20 cellular contexts compared by ENCODE assay signal in the genomic region with DNA sequence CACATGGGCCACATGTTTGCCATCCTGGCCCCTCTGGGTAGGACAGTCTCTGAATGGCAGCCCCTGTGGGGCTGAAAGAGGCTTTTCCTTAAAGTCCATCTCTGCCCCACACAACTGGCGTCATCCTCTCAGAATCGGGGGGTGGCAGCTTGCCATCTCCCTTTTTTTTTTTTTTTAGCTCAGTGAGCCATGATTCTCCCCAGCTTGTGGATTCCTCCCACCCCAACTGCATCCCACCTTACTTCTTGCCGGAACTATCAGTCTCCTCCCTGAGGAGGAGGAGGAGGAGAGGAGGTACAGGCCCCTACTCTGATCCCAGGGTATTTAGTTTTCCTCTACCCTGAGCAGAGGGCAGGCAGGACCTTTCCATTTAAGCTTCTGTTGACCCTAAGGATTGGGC. TPM values are rescaled to one million over a fixed set of nuclear protein-coding genes. Genes with fewer than 3 reads are reported as not detected.
DNase-seq lines count a peak whose midpoint lies in the region; ATAC-seq and TF ChIP-seq lines count a peak whose summit lies in the region.
"Had no signal": no experiment of that assay in that cellular context is flagged by ENCODE, and none has a peak within 500 bp of the region (broad histone marks: within the 10 kb centered on the region; RNA-seq: fewer than 3 reads in every experiment).

No MANE protein-coding gene starts in this region.

- peak overlapping the region; percentile 80 for H3K27ac Mint-ChIP-seq in activated naive CD4-positive, alpha-beta T cell treated with anti-CD3 and anti-CD28 coated beads for 36 hours
- peak overlapping the region in 1 of 2 donors; percentile 45 for H3K27ac Mint-ChIP-seq in activated naive CD4-positive, alpha-beta T cell treated with anti-CD3 and anti-CD28 coated beads, Interleukin-2, amount 50 U/mL, for 72 hours
- peak overlapping the region; percentile 89 to 95 for H3K27ac Mint-ChIP-seq in effector memory CD8-positive, alpha-beta T cell
- no peak overlapping the region for H3K27ac Mint-ChIP-seq in stimulated activated naive CD8-positive, alpha-beta T cell treated with anti-CD3 and anti-CD28 coated beads, Interleukin-15, amount 100 ng/mL, for 72 hours
- H3K27ac Mint-ChIP-seq: stimulated activated memory B cell treated with anti-CD40 and anti-IgM and Interleukin-4, amounts not matched to agents 10 μg/mL and 1 μg/mL and 100 μg/mL, for 72 hours had no signal

- DNase-seq in activated naive CD4-positive, alpha-beta T cell treated with anti-CD3 and anti-CD28 coated beads for 36 hours, result no peak
- DNase-seq in activated naive CD4-positive, alpha-beta T cell treated with anti-CD3 and anti-CD28 coated beads, Interleukin-2, amount 50 U/mL, for 72 hours (ENCODE audit: low spot score in 2 of 2), result no peak
- DNase-seq in RWPE1 (ENCODE audit: low spot score), result no peak
- no peak for DNase-seq in effector memory CD8-positive, alpha-beta T cell
- no peak for DNase-seq in stimulated activated naive CD8-positive, alpha-beta T cell treated with anti-CD3 and anti-CD28 coated beads, Interleukin-15, amount 100 ng/mL, for 72 hours
- DNase-seq in brain microvascular endothelial cell, result no peak
- DNase-seq: adrenal gland; colonic mucosa; GOT3; naive B cell; NCI-H1105; right lobe of liver; stimulated activated CD4-positive, alpha-beta T cell treated with anti-CD3 and anti-CD28 coated beads, Interleukin-4, amount 100 ng/mL, for 4 hours had no signal

- CTCF ChIA-PET in activated naive CD4-positive, alpha-beta T cell treated with anti-CD3 and anti-CD28 coated beads for 36 hours (lab: Charles Lee), result interaction anchor here (0.6 to 14.1 kb wide), 6 partner anchors 10 to 636 kb away, joined by 3 to 368 read pairs (median 39); no protein-coding TSS in a partner anchor
- CTCF ChIA-PET in RWPE1 (lab: Yijun Ruan, JAX), result interaction anchor here (0.5 to 1.3 kb wide), 2 partner anchors 111 to 196 kb away, joined by 3 to 4 read pairs; no protein-coding TSS in a partner anchor

- H3K9me3 Mint-ChIP-seq in activated naive CD4-positive, alpha-beta T cell treated with anti-CD3 and anti-CD28 coated beads for 36 hours, result no peaks in the 10 kb centered on the region
- H3K9me3 Mint-ChIP-seq in activated naive CD4-positive, alpha-beta T cell treated with anti-CD3 and anti-CD28 coated beads, Interleukin-2, amount 50 U/mL, for 72 hours, result no peaks in the 10 kb centered on the region
- no peaks in the 10 kb centered on the region for H3K9me3 Mint-ChIP-seq in effector memory CD8-positive, alpha-beta T cell
- H3K9me3 Mint-ChIP-seq in stimulated activated naive CD8-positive, alpha-beta T cell treated with anti-CD3 and anti-CD28 coated beads, Interleukin-15, amount 100 ng/mL, for 72 hours, result no peaks in the 10 kb centered on the region
- H3K9me3 Mint-ChIP-seq: IgD-negative memory B cell; naive B cell; stimulated activated memory B cell treated with anti-CD40 and anti-IgM and Interleukin-4, amounts not matched to agents 10 μg/mL and 1 μg/mL and 100 μg/mL, for 72 hours had no signal

- POLR2A ChIA-PET in RWPE1 (lab: Yijun Ruan, JAX; ENCODE audit: low non-redundant PET), result no interaction called here

- no peaks in the 10 kb centered on the region for H3K27me3 ChIP-seq in brain microvascular endothelial cell (replicated peaks)
- H3K27me3 ChIP-seq: adrenal gland, colonic mucosa, hepatocyte, right lobe of liver had no signal

- no peaks in the 10 kb centered on the region for H3K36me3 ChIP-seq in brain microvascular endothelial cell (replicated peaks)
- H3K36me3 ChIP-seq: adrenal gland, colonic mucosa, right lobe of liver had no signal

- H3K27me3 Mint-ChIP-seq in activated naive CD4-positive, alpha-beta T cell treated with anti-CD3 and anti-CD28 coated beads for 36 hours (ENCODE audit: low read depth), result no peaks in the 10 kb centered on the region
- no peaks in the 10 kb centered on the region for H3K27me3 Mint-ChIP-seq in effector memory CD8-positive, alpha-beta T cell
- H3K27me3 Mint-ChIP-seq in stimulated activated naive CD8-positive, alpha-beta T cell treated with anti-CD3 and anti-CD28 coated beads, Interleukin-15, amount 100 ng/mL, for 72 hours, result no peaks in the 10 kb centered on the region
- H3K27me3 Mint-ChIP-seq: IgD-negative memory B cell; naive B cell; stimulated activated memory B cell treated with anti-CD40 and anti-IgM and Interleukin-4, amounts not matched to agents 10 μg/mL and 1 μg/mL and 100 μg/mL, for 72 hours had no signal

- no peak overlapping the region for H3K4me3 Mint-ChIP-seq in activated naive CD4-positive, alpha-beta T cell treated with anti-CD3 and anti-CD28 coated beads for 36 hours
- peak overlapping the region; percentile 97 to 98 for H3K4me3 Mint-ChIP-seq in effector memory CD8-positive, alpha-beta T cell
- peak overlapping the region; percentile 20 to 90 for H3K4me3 Mint-ChIP-seq in stimulated activated naive CD8-positive, alpha-beta T cell treated with anti-CD3 and anti-CD28 coated beads, Interleukin-15, amount 100 ng/mL, for 72 hours
- H3K4me3 Mint-ChIP-seq: stimulated activated memory B cell treated with anti-CD40 and anti-IgM and Interleukin-4, amounts not matched to agents 10 μg/mL and 1 μg/mL and 100 μg/mL, for 72 hours had no signal

- intact Hi-C loops in activated naive CD4-positive, alpha-beta T cell treated with anti-CD3 and anti-CD28 coated beads for 36 hours (cut with micrococcal nuclease), result no loop called here

- ATAC-seq in activated naive CD4-positive, alpha-beta T cell treated with anti-CD3 and anti-CD28 coated beads, Interleukin-2, amount 50 U/mL, for 72 hours, result no peak
- no peak for ATAC-seq in effector memory CD8-positive, alpha-beta T cell (replicated peaks)
- ATAC-seq in stimulated activated naive CD8-positive, alpha-beta T cell treated with anti-CD3 and anti-CD28 coated beads, Interleukin-15, amount 100 ng/mL, for 72 hours, result no peak
- ATAC-seq in HG02588 (IDR thresholded peaks at IDR 0.05; ENCODE audit: unreplicated experiment), result no peak
- no peak for ATAC-seq in GM18907 (IDR thresholded peaks at IDR 0.05; ENCODE audit: unreplicated experiment)
- ATAC-seq: left lobe of liver; right lobe of liver; stimulated activated memory B cell treated with anti-CD40 and anti-IgM and Interleukin-4, amounts not matched to agents 10 μg/mL and 1 μg/mL and 100 μg/mL, for 72 hours had no signal

- peaks cover 5% of the 10 kb centered on the region for H3K36me3 Mint-ChIP-seq in activated naive CD4-positive, alpha-beta T cell treated with anti-CD3 and anti-CD28 coated beads for 36 hours (ENCODE audit: low read depth)
- peaks cover 0 to 23% of the 10 kb centered on the region in 2 donors for H3K36me3 Mint-ChIP-seq in activated naive CD4-positive, alpha-beta T cell treated with anti-CD3 and anti-CD28 coated beads, Interleukin-2, amount 50 U/mL, for 72 hours
- peaks cover 43% of the 10 kb centered on the region for H3K36me3 Mint-ChIP-seq in effector memory CD8-positive, alpha-beta T cell (ENCODE audit: insufficient read depth)
- H3K36me3 Mint-ChIP-seq: IgD-negative memory B cell, naive B cell had no signal

- H3K4me3 ChIP-seq in brain microvascular endothelial cell (ENCODE audit: low read depth, low read length), result no peak overlapping the region
- H3K4me3 ChIP-seq: adrenal gland, colonic mucosa, hepatocyte, right lobe of liver had no signal

- H3K4me1 Mint-ChIP-seq in activated naive CD4-positive, alpha-beta T cell treated with anti-CD3 and anti-CD28 coated beads for 36 hours (ENCODE audit: low read depth), result peaks cover 76% of the 10 kb centered on the region
- peaks cover 72 to 73% of the 10 kb centered on the region in 2 donors for H3K4me1 Mint-ChIP-seq in effector memory CD8-positive, alpha-beta T cell (ENCODE audit: low read depth in 2 of 2)
- peaks cover 90% of the 10 kb centered on the region for H3K4me1 Mint-ChIP-seq in stimulated activated naive CD8-positive, alpha-beta T cell treated with anti-CD3 and anti-CD28 coated beads, Interleukin-15, amount 100 ng/mL, for 72 hours

- TF ChIP-seq CTCF in RWPE1 (conservative IDR thresholded peaks at IDR 0.05; ENCODE audit: low read depth), result no peak
- no peak for TF ChIP-seq CTCF in brain microvascular endothelial cell (IDR thresholded peaks at IDR 0.05; ENCODE audit: low read depth, low read length, missing control alignments)

- in situ Hi-C loops in brain microvascular endothelial cell (cut with HindIII; ENCODE audit: low pct_ligation_motif_present, low sequenced_read_pairs), result no loop called here

- H3K27ac ChIP-seq in RWPE1, result peak overlapping the region; percentile 63; the same call in 1 of the 2 replicates
- no peak overlapping the region for H3K27ac ChIP-seq in brain microvascular endothelial cell
- H3K27ac ChIP-seq: colonic mucosa, hepatocyte, right lobe of liver had no signal

RNA-seq across cellular contexts. Expression of a gene that starts 3.4 kb away (rescaled TPM):
- 10 to 100 TPM; 82.9 to 89.2 TPM for total RNA-seq in activated naive CD4-positive, alpha-beta T cell treated with anti-CD3 and anti-CD28 coated beads for 36 hours
- total RNA-seq in activated naive CD4-positive, alpha-beta T cell treated with anti-CD3 and anti-CD28 coated beads, Interleukin-2, amount 50 U/mL, for 72 hours, result 100 to 1,000 TPM in 1 of 2 donors, 10 to 100 TPM in 1; 88.0 to 108 TPM

RNA-seq across cellular contexts. Expression of a gene that starts 30.8 kb away (rescaled TPM):
- 1 to 10 TPM; 2.9 to 4.6 TPM for total RNA-seq in activated naive CD4-positive, alpha-beta T cell treated with anti-CD3 and anti-CD28 coated beads for 36 hours
- 10 to 100 TPM in 1 of 2 donors, 1 to 10 TPM in 1; 5.8 to 14.8 TPM for total RNA-seq in activated naive CD4-positive, alpha-beta T cell treated with anti-CD3 and anti-CD28 coated beads, Interleukin-2, amount 50 U/mL, for 72 hours

RNA-seq across cellular contexts. Expression of a gene that starts 40.9 kb away (rescaled TPM):
- not detected for total RNA-seq in activated naive CD4-positive, alpha-beta T cell treated with anti-CD3 and anti-CD28 coated beads for 36 hours
- under 1 TPM in 1 of 2 donors, not detected in 1; 0.64 TPM for total RNA-seq in activated naive CD4-positive, alpha-beta T cell treated with anti-CD3 and anti-CD28 coated beads, Interleukin-2, amount 50 U/mL, for 72 hours
- total RNA-seq: activated CD8-positive, alpha-beta memory T cell treated with anti-CD3 and anti-CD28 coated beads for 36 hours; left lobe of liver; right lobe of liver had no signal

Comparison
In these comparisons a context has a peak if more than half of its experiments do, and no peak if none do; other contexts are left out.
1. H3K27ac Mint-ChIP-seq: peak in activated naive CD4-positive, alpha-beta T cell treated with anti-CD3 and anti-CD28 coated beads for 36 hours (single experiment) and effector memory CD8-positive, alpha-beta T cell (2 of 2); none in stimulated activated naive CD8-positive, alpha-beta T cell treated with anti-CD3 and anti-CD28 coated beads, Interleukin-15, amount 100 ng/mL, for 72 hours (0 of 2).